ENCODE assay signal across 1 cellular context in genomic region chr14:75579882-75580281, GRCh38.
TF ChIP-seq lines count a peak whose summit lies in the region.

No MANE protein-coding gene starts in this region.

TF ChIP-seq in HEK293T, 16 proteins besides CTCF, POLR2A, EP300 and RAD21 (continued from another document):
- no peak for TF ChIP-seq FOXK2 (IDR thresholded peaks at IDR 0.05)
TF ChIP-seq in HEK293T: peak in this region for 0.
